38 cellular contexts compared by ENCODE assay signal in genomic region chr9:6173914-6174313, GRCh38. TPM values are rescaled to one million over a fixed set of nuclear protein-coding genes. Genes with fewer than 3 reads are reported as not detected.
"Had no signal": no experiment of that assay in that cellular context is flagged by ENCODE, and none has a peak within 500 bp of the region (broad histone marks: within the 10 kb centered on the region; RNA-seq: fewer than 3 reads in every experiment).

No MANE protein-coding gene starts in this region.

- H3K27me3 ChIP-seq: adrenal gland, body of pancreas, brain microvascular endothelial cell, breast epithelium had no signal

- DNase-seq: activated B cell treated with CpG ODN at 0.5 μM for 24 hours; activated CD4-positive, alpha-beta memory T cell treated with anti-CD3 and anti-CD28 coated beads for 36 hours; activated CD4-positive, alpha-beta T cell treated with anti-CD3 and anti-CD28 coated beads for 4 hours; activated CD4-positive, alpha-beta T cell treated with anti-CD3 and anti-CD28 coated beads, Interleukin-2, amount 10 ng/mL, durations not matched to agents 24 days and 14 days; activated CD4-positive, alpha-beta T cell treated with anti-CD3 and anti-CD28 coated beads, Interleukin-2, amount 50 U/mL, for 1 hour; activated CD4-positive, alpha-beta T cell treated with anti-CD3 and anti-CD28 coated beads, Interleukin-2, amount 50 U/mL, for 4 hours; activated CD4-positive, CD25-positive, alpha-beta regulatory T cell treated with anti-CD3 and anti-CD28 coated beads, Interleukin-2, amount 50 U/mL, for 72 hours; activated CD8-positive, alpha-beta memory T cell treated with anti-CD3 and anti-CD28 coated beads, Interleukin-2, amount 50 U/mL, for 4 hours; activated CD8-positive, alpha-beta T cell treated with anti-CD3 and anti-CD28 coated beads for 36 hours; activated effector memory CD4-positive, alpha-beta T cell treated with anti-CD3 and anti-CD28 coated beads, Interleukin-2, amount 50 U/mL, for 16 hours; activated gamma-delta T cell treated with Interleukin-2 at 50 U/mL for 16 hours; activated naive CD4-positive, alpha-beta T cell; activated naive CD4-positive, alpha-beta T cell treated with anti-CD3 and anti-CD28 coated beads for 36 hours; activated naive CD4-positive, alpha-beta T cell treated with anti-CD3 and anti-CD28 coated beads, Interleukin-2, amount 50 U/mL, for 16 hours; activated naive CD8-positive, alpha-beta T cell treated with anti-CD3 and anti-CD28 coated beads for 36 hours; activated T-cell treated with anti-CD3 and anti-CD28 coated beads for 4 hours; activated T-cell treated with anti-CD3 and anti-CD28 coated beads, Interleukin-2, amount 50 U/mL, for 1 hour; activated T-cell treated with anti-CD3 and anti-CD28 coated beads, Interleukin-2, amount 50 U/mL, for 4 hours; activated T-cell treated with anti-CD3 and anti-CD28 coated beads, Interleukin-2, amount 50 U/mL, for 72 hours; adrenal gland; amniotic stem cell; aorta; body of pancreas; brain microvascular endothelial cell; central memory CD4-positive, alpha-beta T cell; cerebellar nuclear complex; T-helper 2 cell; T-helper 9 cell had no signal

- H3K36me3 ChIP-seq: adrenal gland, brain microvascular endothelial cell, breast epithelium had no signal

- H3K36me3 Mint-ChIP-seq: activated CD4-positive, alpha-beta memory T cell treated with anti-CD3 and anti-CD28 coated beads for 36 hours had no signal

- ATAC-seq: activated CD8-positive, alpha-beta T cell treated with anti-CD3 and anti-CD28 coated beads for 36 hours; activated naive CD4-positive, alpha-beta T cell treated with anti-CD3 and anti-CD28 coated beads, Interleukin-2, amount 50 U/mL, for 72 hours; activated T-cell treated with anti-CD3 and anti-CD28 coated beads, Interleukin-2, amount 50 U/mL, for 4 hours; activated T-cell treated with anti-CD3 and anti-CD28 coated beads, Interleukin-2, amount 50 U/mL, for 72 hours; activated T-helper 17 cell treated with anti-CD3 and anti-CD28 coated beads, Interleukin-2, amount 50 U/mL, for 72 hours; body of pancreas had no signal

- H3K27ac ChIP-seq: adrenal gland, body of pancreas, brain microvascular endothelial cell, breast epithelium, VCaP had no signal

- H3K4me1 ChIP-seq: adrenal gland, body of pancreas, breast epithelium had no signal

- FAIRE-seq: astrocyte, TTC549 had no signal

- H3K4me3 Mint-ChIP-seq: activated B cell treated with CpG ODN at 0.5 μM for 24 hours; activated CD4-positive, alpha-beta memory T cell treated with anti-CD3 and anti-CD28 coated beads for 36 hours; activated CD4-positive, alpha-beta T cell treated with anti-CD3 and anti-CD28 coated beads, Interleukin-2, amount 10 ng/mL, durations not matched to agents 24 days and 14 days; activated CD8-positive, alpha-beta T cell treated with anti-CD3 and anti-CD28 coated beads for 36 hours; activated naive CD4-positive, alpha-beta T cell treated with anti-CD3 and anti-CD28 coated beads for 36 hours; activated naive CD8-positive, alpha-beta T cell treated with anti-CD3 and anti-CD28 coated beads for 36 hours; activated T-cell treated with anti-CD3 and anti-CD28 coated beads, Interleukin-2, amount 50 U/mL, for 4 hours; activated T-cell treated with anti-CD3 and anti-CD28 coated beads, Interleukin-2, amount 50 U/mL, for 72 hours; activated T-helper 1 cell treated with anti-CD3 and anti-CD28 coated beads, Interleukin-12 subunit alpha, Interleukin-12 subunit beta, Interleukin-2, Interleukin-4 antibody, amounts not matched to agents 30 ng/mL and 10 ng/mL and 1 ng/mL, durations not matched to agents 14 hours and 24 hours and 36 hours; activated T-helper 17 cell treated with anti-CD3 and anti-CD28 coated beads, Interleukin-2, amount 50 U/mL, for 72 hours; T-helper 2 cell treated with Interferon-gamma antibody and Interleukin-4, amounts not matched to agents 5 μg/mL and 100 μg/mL, for 36 hours had no signal

- H3K4me3 ChIP-seq: adrenal gland, body of pancreas, breast epithelium had no signal

- H3K27me3 Mint-ChIP-seq: activated CD4-positive, alpha-beta T cell treated with anti-CD3 and anti-CD28 coated beads, Interleukin-2, amount 10 ng/mL, durations not matched to agents 24 days and 14 days; activated CD8-positive, alpha-beta T cell treated with anti-CD3 and anti-CD28 coated beads for 36 hours; activated naive CD8-positive, alpha-beta T cell treated with anti-CD3 and anti-CD28 coated beads for 36 hours; activated T-helper 17 cell treated with anti-CD3 and anti-CD28 coated beads, Interleukin-2, amount 50 U/mL, for 72 hours had no signal

- H3K4me1 Mint-ChIP-seq: activated B cell treated with CpG ODN at 0.5 μM for 24 hours; activated CD4-positive, alpha-beta T cell treated with anti-CD3 and anti-CD28 coated beads, Interleukin-2, amount 10 ng/mL, durations not matched to agents 24 days and 14 days; activated naive CD8-positive, alpha-beta T cell treated with anti-CD3 and anti-CD28 coated beads for 36 hours; activated T-helper 17 cell treated with anti-CD3 and anti-CD28 coated beads, Interleukin-2, amount 50 U/mL, for 72 hours had no signal

- H3K27ac Mint-ChIP-seq: activated B cell treated with CpG ODN at 0.5 μM for 24 hours; activated CD4-positive, alpha-beta memory T cell treated with anti-CD3 and anti-CD28 coated beads for 36 hours; activated CD4-positive, alpha-beta T cell treated with anti-CD3 and anti-CD28 coated beads, Interleukin-2, amount 10 ng/mL, durations not matched to agents 24 days and 14 days; activated CD8-positive, alpha-beta T cell treated with anti-CD3 and anti-CD28 coated beads for 36 hours; activated naive CD4-positive, alpha-beta T cell treated with anti-CD3 and anti-CD28 coated beads for 36 hours; activated naive CD4-positive, alpha-beta T cell treated with anti-CD3 and anti-CD28 coated beads, Interleukin-2, amount 50 U/mL, for 72 hours; activated naive CD8-positive, alpha-beta T cell treated with anti-CD3 and anti-CD28 coated beads for 36 hours; activated T-cell treated with anti-CD3 and anti-CD28 coated beads, Interleukin-2, amount 50 U/mL, for 72 hours; activated T-helper 1 cell treated with anti-CD3 and anti-CD28 coated beads, Interleukin-12 subunit alpha, Interleukin-12 subunit beta, Interleukin-2, Interleukin-4 antibody, amounts not matched to agents 30 ng/mL and 10 ng/mL and 1 ng/mL, durations not matched to agents 14 hours and 24 hours and 36 hours; activated T-helper 17 cell treated with anti-CD3 and anti-CD28 coated beads, Interleukin-2, amount 50 U/mL, for 72 hours; T-helper 2 cell treated with Interferon-gamma antibody and Interleukin-4, amounts not matched to agents 5 μg/mL and 100 μg/mL, for 36 hours had no signal

RNA-seq across cellular contexts. Expression of gene IL33, which starts 41.7 kb away (rescaled TPM):
- total RNA-seq: activated B cell treated with CpG ODN at 0.5 μM for 24 hours; activated CD4-positive, alpha-beta memory T cell treated with anti-CD3 and anti-CD28 coated beads for 36 hours; activated CD4-positive, alpha-beta T cell treated with anti-CD3 and anti-CD28 coated beads, Interleukin-2, amount 10 ng/mL, durations not matched to agents 24 days and 14 days; activated CD8-positive, alpha-beta memory T cell treated with anti-CD3 and anti-CD28 coated beads for 36 hours; activated CD8-positive, alpha-beta T cell treated with anti-CD3 and anti-CD28 coated beads for 36 hours; activated naive CD4-positive, alpha-beta T cell treated with anti-CD3 and anti-CD28 coated beads for 36 hours; activated naive CD4-positive, alpha-beta T cell treated with anti-CD3 and anti-CD28 coated beads, Interleukin-2, amount 50 U/mL, for 72 hours; activated naive CD8-positive, alpha-beta T cell treated with anti-CD3 and anti-CD28 coated beads for 36 hours; activated T-cell treated with anti-CD3 and anti-CD28 coated beads, Interleukin-2, amount 50 U/mL, for 4 hours; activated T-cell treated with anti-CD3 and anti-CD28 coated beads, Interleukin-2, amount 50 U/mL, for 72 hours; activated T-helper 1 cell treated with anti-CD3 and anti-CD28 coated beads, Interleukin-12 subunit alpha, Interleukin-12 subunit beta, Interleukin-2, Interleukin-4 antibody, amounts not matched to agents 30 ng/mL and 10 ng/mL and 1 ng/mL, durations not matched to agents 14 hours and 24 hours and 36 hours; activated T-helper 17 cell treated with anti-CD3 and anti-CD28 coated beads, Interleukin-2, amount 50 U/mL, for 72 hours; astrocyte; chondrocyte had no signal
